8 cellular contexts compared by ENCODE assay signal in genomic region chr2:196170202-196170680, GRCh38. TPM values are rescaled to one million over a fixed set of nuclear protein-coding genes. Genes with fewer than 3 reads are reported as not detected.
DNase-seq lines count a peak whose midpoint lies in the region; ATAC-seq, FAIRE-seq and TF ChIP-seq lines count a peak whose summit lies in the region.

No MANE protein-coding gene starts in this region.

- H3K79me2 ChIP-seq in SK-N-SH (ENCODE audit: insufficient read depth) (peaks cover 60% of the 10 kb centered on the region), HepG2 (ENCODE audit: insufficient read depth, low read length) (no peaks in the 10 kb centered on the region)

- peak overlapping the region; percentile 96 to 99 for H3K4me3 Mint-ChIP-seq in CD14-positive monocyte
- peak overlapping the region; percentile 99 for H3K4me3 Mint-ChIP-seq in central memory CD8-positive, alpha-beta T cell

- FAIRE-seq in HepG2 (lab: Jason Lieb, UNC): no peak

- H3K9ac ChIP-seq in SK-N-SH: peak overlapping the region; percentile 89
- H3K9ac ChIP-seq in HepG2 (ENCODE audit: insufficient read depth, low read depth, low read length): peak overlapping the region; percentile 62

- no peaks in the 10 kb centered on the region for H3K27me3 ChIP-seq in SK-N-SH (ENCODE audit: insufficient read depth)
- H3K27me3 ChIP-seq in HepG2 (ENCODE audit: control insufficient read depth in 1 of 2, insufficient read depth in 2 of 2, low read length in 2 of 2): peaks cover 3 to 26% of the 10 kb centered on the region in 2 experiments; a peak in 4 of 5 replicates

- peaks cover 0 to 3% (median 3%) of the 10 kb centered on the region in 3 donors for H3K27me3 Mint-ChIP-seq in CD14-positive monocyte (ENCODE audit: low read depth in 3 of 3)
- H3K27me3 Mint-ChIP-seq in central memory CD8-positive, alpha-beta T cell: no peaks in the 10 kb centered on the region

- H2AFZ ChIP-seq in SK-N-SH (ENCODE audit: low read depth) (no peak overlapping the region), HepG2 (ENCODE audit: low read length) (peak overlapping the region; percentile 36)

- no peaks in the 10 kb centered on the region for H3K9me2 ChIP-seq in SK-N-SH

- H3K4me1 ChIP-seq in SK-N-SH (ENCODE audit: control insufficient read depth in 1 of 2, insufficient read depth in 2 of 2, low read depth in 1 of 2, low read length in 1 of 2) (peaks cover 5 to 16% of the 10 kb centered on the region in 2 experiments; a peak in 3 of 4 replicates), HepG2 (ENCODE audit: insufficient read depth, low read length) (peaks cover 16% of the 10 kb centered on the region)

- 2% methylated on average over 14 of the region's 14 CpGs for WGBS in SK-N-SH (ENCODE audit: low lambda C conversion rate)
- 1% methylated on average over 14 of the region's 14 CpGs for WGBS in HepG2 (ENCODE audit: low lambda C conversion rate)

- DNase-seq in CD14-positive monocyte (ENCODE audit: low spot score) (peak; percentile 57), GM19238 (ENCODE audit: insufficient read length, low spot score) (peak; percentile 10), HuH-7.5 (ENCODE audit: low spot score) (peak; percentile 19), SK-N-SH (peak; percentile 36), HepG2 (ENCODE audit: low spot score) (peak; percentile 28), superior temporal gyrus (ENCODE audit: extremely low spot score) (peak; percentile 51)
- peak in 1 of 2 donors; percentile 70 for DNase-seq in central memory CD8-positive, alpha-beta T cell (ENCODE audit: low spot score in 2 of 2)

- ATAC-seq in central memory CD8-positive, alpha-beta T cell (replicated peaks; ENCODE audit: extremely low read depth, poor library complexity, severe bottlenecking): peak; percentile 43
- ATAC-seq in HepG2: peak; percentile 10
- no peak for ATAC-seq in HG02571 (IDR thresholded peaks at IDR 0.05; ENCODE audit: unreplicated experiment)

- POLR2A ChIA-PET in SK-N-SH (lab: Yijun Ruan, JAX): no interaction called here
- POLR2A ChIA-PET in HepG2 (lab: Yijun Ruan, JAX): no interaction called here

- intact Hi-C loops in CD14-positive monocyte (cut with micrococcal nuclease): loop anchor here (2.0 to 5.0 kb wide), 5 partner anchors 37 to 97 kb away; no protein-coding TSS in a partner anchor
- intact Hi-C loops in HepG2 (cut with micrococcal nuclease; ENCODE audit: unreplicated experiment): loop anchor here (2.0 to 5.0 kb wide), 2 partner anchors 103 to 107 kb away; partner anchors contain the start of gene DNAH7

- TF ChIP-seq POLR2A in HepG2 (IDR thresholded peaks at IDR 0.05; ENCODE audit: insufficient read depth in 1 of 2, low read depth in 2 of 2, low read length in 2 of 2): no peak

- H3K4me2 ChIP-seq in SK-N-SH (peak overlapping the region; percentile 90), HepG2 (ENCODE audit: low read depth, low read length) (peak overlapping the region; percentile 78)

- H3K4me1 Mint-ChIP-seq in CD14-positive monocyte: peaks cover 33% of the 10 kb centered on the region
- H3K4me1 Mint-ChIP-seq in central memory CD8-positive, alpha-beta T cell: peaks cover 52% of the 10 kb centered on the region

- no peaks in the 10 kb centered on the region for H3K9me3 ChIP-seq in SK-N-SH
- no peaks in the 10 kb centered on the region for H3K9me3 ChIP-seq in HepG2 (ENCODE audit: low read length)

- BruUV-seq in HepG2 (replicated peaks; lab: Mats Ljungman, UMichigan): TSS peak; percentile 56

- H3K4me3 ChIP-seq in SK-N-SH (ENCODE audit: low read depth in 2 of 2, low read length in 1 of 2) (peak overlapping the region; percentile 78 to 92), HepG2 (replicated peaks in 1 of 3; ENCODE audit: insufficient read depth in 1 of 3, low read depth in 2 of 3, low read length in 3 of 3) (peak overlapping the region; percentile 84 to 89 (median 88))

- H3F3A ChIP-seq in SK-N-SH (replicated peaks; ENCODE audit: insufficient read depth): peaks cover 32% of the 10 kb centered on the region

- H4K20me1 ChIP-seq in SK-N-SH (ENCODE audit: insufficient read depth) (peaks cover 20% of the 10 kb centered on the region; the same call in 1 of the 2 replicates), HepG2 (ENCODE audit: insufficient read depth, low read length) (no peaks in the 10 kb centered on the region)

- peak overlapping the region; percentile 69 to 83 for H3K27ac ChIP-seq in SK-N-SH (ENCODE audit: low read depth in 2 of 2, low read length in 1 of 2)
- no peak overlapping the region for H3K27ac ChIP-seq in HepG2 (ENCODE audit: extremely low read length, insufficient read depth, low read length)

- H3K27ac Mint-ChIP-seq in CD14-positive monocyte: peak overlapping the region; percentile 90 to 99 (median 97)
- H3K27ac Mint-ChIP-seq in central memory CD8-positive, alpha-beta T cell (ENCODE audit: low read depth): peak overlapping the region; percentile 100

- CTCF ChIA-PET in SK-N-SH (lab: Yijun Ruan, JAX) (interaction anchor here (1.0 to 1.6 kb wide), 3 partner anchors 68 to 103 kb away, joined by 3 to 4 read pairs (median 3); partner anchors contain the start of gene DNAH7), HepG2 (lab: Yijun Ruan, JAX; ENCODE audit: low intra/inter-chr PET ratio, low total read pairs) (no interaction called here)

- TF ChIP-seq RAD21 in SK-N-SH (IDR thresholded peaks at IDR 0.05; ENCODE audit: low read length) (no peak), HepG2 (CRISPR knock-in tag; IDR thresholded peaks at IDR 0.05) (no peak)

- no peak for TF ChIP-seq EP300 in SK-N-SH (IDR thresholded peaks at IDR 0.05; ENCODE audit: borderline replicate concordance in 1 of 2, low read depth in 1 of 2, low read length in 1 of 2)
- no peak for TF ChIP-seq EP300 in HepG2 (IDR thresholded peaks at IDR 0.05; ENCODE audit: low read depth in 2 of 2, low read length in 2 of 2)
- no peak for TF ChIP-seq EP300 in HepG2 (CRISPR knock-in tag; IDR thresholded peaks at IDR 0.05; ENCODE audit: borderline replicate concordance)

- H3K36me3 ChIP-seq in SK-N-SH (replicated peaks in 1 of 2; ENCODE audit: control insufficient read depth in 1 of 2, insufficient read depth in 2 of 2, low read length in 1 of 2) (no peaks in the 10 kb centered on the region), HepG2 (replicated peaks in 1 of 2; ENCODE audit: control insufficient read depth in 1 of 2, insufficient read depth in 2 of 2, low read length in 2 of 2) (no peaks in the 10 kb centered on the region)

- no peak for TF ChIP-seq CTCF in CD14-positive monocyte (IDR thresholded peaks at IDR 0.05)
- TF ChIP-seq CTCF in SK-N-SH (IDR thresholded peaks at IDR 0.05): no peak
- no peak for TF ChIP-seq CTCF in HepG2 (CRISPR knock-in tag; IDR thresholded peaks at IDR 0.05)

- peaks cover 43 to 44% of the 10 kb centered on the region in 2 donors for H3K36me3 Mint-ChIP-seq in CD14-positive monocyte
- H3K36me3 Mint-ChIP-seq in central memory CD8-positive, alpha-beta T cell (ENCODE audit: insufficient read depth): peaks cover 52% of the 10 kb centered on the region

- H3K9me3 Mint-ChIP-seq in CD14-positive monocyte: peaks cover 0 to 4% (median 0%) of the 10 kb centered on the region in 7 donors
- no peaks in the 10 kb centered on the region for H3K9me3 Mint-ChIP-seq in central memory CD8-positive, alpha-beta T cell

- in situ Hi-C loops in HepG2 (cut with HindIII; ENCODE audit: extremely low pct_ligation_motif_present, low pct_unique_long_range_greater_than_20kb): no loop called here

TF ChIP-seq in SK-N-SH, 30 proteins besides CTCF, POLR2A, EP300 and RAD21:
- TF ChIP-seq RFX5 (IDR thresholded peaks at IDR 0.05; ENCODE audit: low read length) (no peak), ELF1 (IDR thresholded peaks at IDR 0.05) (peak; percentile 10; the same call in 1 of the 2 replicates), MXI1 (IDR thresholded peaks at IDR 0.05; ENCODE audit: low read depth, low read length) (peak; percentile 27; the same call in 1 of the 2 replicates), POLR2AphosphoS5 (IDR thresholded peaks at IDR 0.05; ENCODE audit: low read depth, low read length) (0 out of 2 replicates have a peak, but pooled peaks have one; percentile 3)

TF ChIP-seq in HepG2, 621 proteins besides CTCF, POLR2A, EP300 and RAD21 (continues in another document):
- TF ChIP-seq MED1 (CRISPR knock-in tag; IDR thresholded peaks at IDR 0.05): 0 out of 2 replicates have a peak, but pooled peaks have one; percentile 14
- TF ChIP-seq JARID2 (CRISPR knock-in tag; IDR thresholded peaks at IDR 0.05; ENCODE audit: insufficient replicate concordance): no peak
- TF ChIP-seq NONO (IDR thresholded peaks at IDR 0.05): no peak
- peak; percentile 11; the same call in 1 of the 2 replicates for TF ChIP-seq NONO (CRISPR knock-in tag; conservative IDR thresholded peaks at IDR 0.05)
- 0 out of 2 replicates have a peak, but pooled peaks have one; percentile 5 for TF ChIP-seq KAT7 (CRISPR knock-in tag; IDR thresholded peaks at IDR 0.05; ENCODE audit: borderline replicate concordance)

RNA-seq across cellular contexts. Expression of gene STK17B, which starts 1.1 kb away (rescaled TPM):
- polyA plus RNA-seq in CD14-positive monocyte: 100 to 1,000 TPM; 171 to 244 TPM
- polyA plus RNA-seq in SK-N-SH (2012; rRNA removed): 5.1 and 6.1 TPM in 2 replicates
- polyA plus RNA-seq in SK-N-SH (2012; cell fraction: cytosol; rRNA removed): 6.4 and 7.7 TPM in 2 replicates
- polyA plus RNA-seq in SK-N-SH (2012; cell fraction: nucleus; rRNA removed): 4.8 and 9.5 TPM in 2 replicates
- total RNA-seq in HepG2 (2016; rRNA removed; fragmentation: Illumina TruSeq; extraction: Trizol): 4.5 and 7.7 TPM in 2 replicates
- total RNA-seq in HepG2 (2016; cell fraction: cytosol; rRNA removed; fragmentation: Illumina TruSeq; extraction: Trizol; ENCODE audit: low read depth): 0.79 and 0.81 TPM in 2 replicates
- total RNA-seq in HepG2 (2016; cell fraction: insoluble cytoplasmic fraction; rRNA removed; fragmentation: Illumina TruSeq; extraction: Trizol): 5.5 and 7.2 TPM in 2 replicates
- total RNA-seq in HepG2 (2016; cell fraction: membrane; rRNA removed; fragmentation: Illumina TruSeq; extraction: Trizol): 1.8 and 2.5 TPM in 2 replicates
- 2.8 and 6.3 TPM in 2 replicates for total RNA-seq in HepG2 (2016; cell fraction: nucleus; rRNA removed; fragmentation: Illumina TruSeq; extraction: Trizol)
- 0.81 and 1.6 TPM in 2 replicates for polyA plus RNA-seq in HepG2 (2011; rRNA removed)
- polyA plus RNA-seq in HepG2 (2011; cell fraction: cytosol; rRNA removed): 0.40 and 0.53 TPM in 2 replicates
- polyA plus RNA-seq in HepG2 (2011; cell fraction: nucleus; rRNA removed): 0.35 and 0.72 TPM in 2 replicates
- 0.59 and 1.3 TPM in 2 replicates for polyA plus RNA-seq in HepG2 (2012)
- 0.07 and 0.19 TPM in 2 replicates for polyA plus RNA-seq in HepG2 (2016; cell fraction: cytosol; fragmentation: Illumina TruSeq; extraction: Trizol; ENCODE audit: low read depth)
- 3.2 and 3.6 TPM in 2 replicates for polyA plus RNA-seq in HepG2 (2016; cell fraction: insoluble cytoplasmic fraction; fragmentation: Illumina TruSeq; extraction: Trizol; ENCODE audit: low read depth)
- polyA plus RNA-seq in HepG2 (2016; cell fraction: membrane; fragmentation: Illumina TruSeq; extraction: Trizol; ENCODE audit: low read depth): 0.57 and 0.81 TPM in 2 replicates
- polyA plus RNA-seq in HepG2 (2016; cell fraction: nucleus; fragmentation: Illumina TruSeq; extraction: Trizol; ENCODE audit: insufficient read depth, low read depth): 2.1 TPM in 2 replicates
- polyA minus RNA-seq in HepG2 (2011; rRNA and poly(A)+ RNA removed; ENCODE audit: low replicate concordance): 0.32 and 2.3 TPM in 2 replicates
- 1.6 and 1.8 TPM in 2 replicates for polyA minus RNA-seq in HepG2 (2011; cell fraction: cytosol; rRNA and poly(A)+ RNA removed)
- 4.1 and 6.6 TPM in 2 replicates for polyA minus RNA-seq in HepG2 (2011; cell fraction: nucleus; rRNA and poly(A)+ RNA removed)

Comparison
In these comparisons a context has a peak if more than half of its experiments do, and no peak if none do; other contexts are left out.
1. RNA of gene STK17B, which starts 1.1 kb away (polyA plus RNA-seq): 171 to 244 TPM in CD14-positive monocyte; 4.8 to 9.5 TPM in SK-N-SH and 0.07 to 3.6 TPM in HepG2; every median in the first group is over 10 times any median in the second.